In the genomic region with DNA sequence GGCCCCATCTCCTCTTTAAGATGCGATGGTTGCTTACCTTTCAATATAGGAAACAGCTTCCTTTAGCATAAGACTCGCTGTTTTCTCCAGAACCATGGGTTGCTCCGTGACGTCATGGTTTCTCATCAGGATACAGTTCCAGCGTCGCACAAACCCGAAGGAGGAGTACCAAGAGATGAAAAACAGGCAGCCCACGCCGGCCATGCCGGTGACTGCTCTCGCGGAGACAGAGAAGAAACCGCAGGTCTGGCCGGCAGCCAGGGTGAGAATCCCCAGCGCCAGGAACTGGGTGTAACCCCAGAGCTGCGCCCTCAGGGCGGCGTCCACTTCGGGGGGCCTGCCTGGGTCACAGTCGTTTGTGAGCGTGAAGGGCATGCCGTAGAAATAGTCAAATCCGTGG, we compare ENCODE assay signal across 30 cellular contexts.
"Had no signal": no experiment of that assay in that cellular context is flagged by ENCODE, and none has a peak within 500 bp of the region (broad histone marks: within the 10 kb centered on the region; RNA-seq: fewer than 3 reads in every experiment).

No MANE protein-coding gene starts in this region.

- H3K9me3 ChIP-seq: left ventricle myocardium inferior, neutrophil, ovary, prostate gland, suprapubic skin, thoracic aorta, tibial artery, upper lobe of right lung, uterus had no signal

- H3K4me3 ChIP-seq: hepatocyte, left ventricle myocardium inferior, lung, neural progenitor cell, ovary, prostate gland, skin epidermis, suprapubic skin, thoracic aorta, tibial artery, upper lobe of right lung, uterus had no signal

- H3K27me3 ChIP-seq: hepatocyte, neural progenitor cell, neutrophil, ovary, suprapubic skin, tibial artery, upper lobe of right lung, uterus had no signal

- H3K27ac ChIP-seq: hepatocyte, left ventricle myocardium inferior, neural progenitor cell, neutrophil, ovary, prostate gland, skin epidermis, suprapubic skin, thoracic aorta, tibial artery, upper lobe of right lung, uterus had no signal

- H3K79me2 ChIP-seq: hepatocyte had no signal

- H3K27me3 Mint-ChIP-seq: naive B cell; stimulated activated naive B cell treated with anti-CD40 and anti-IgM and Interleukin-4, amounts not matched to agents 10 μg/mL and 1 μg/mL and 100 μg/mL, for 72 hours; stimulated activated naive CD8-positive, alpha-beta T cell treated with anti-CD3 and anti-CD28 coated beads, Interleukin-15, Interleukin-2, amounts not matched to agents 100 ng/mL and 50 ng/mL, for 24 hours had no signal

- DNase-seq: islet precursor cell; left ventricle myocardium inferior; mesendoderm; naive B cell; natural killer cell; nephron progenitor cell; occipital lobe; ovary; retina; right cardiac atrium; stimulated activated CD4-positive, alpha-beta T cell treated with anti-CD3 and anti-CD28 coated beads, Interleukin-12 subunit alpha, Interleukin-12 subunit beta, amount 100 ng/mL, for 4 hours; stimulated activated CD4-positive, alpha-beta T cell treated with anti-CD3 and anti-CD28 coated beads, Interleukin-15, amount 100 ng/mL, for 24 hours; stimulated activated CD4-positive, alpha-beta T cell treated with anti-CD3 and anti-CD28 coated beads, Interleukin-2, amount 100 ng/mL, for 24 hours; stimulated activated CD4-positive, alpha-beta T cell treated with anti-CD3 and anti-CD28 coated beads, Interleukin-4, amount 100 ng/mL, for 1 hour; stimulated activated naive B cell treated with anti-CD40 and anti-IgM and Interleukin-4, amounts not matched to agents 10 μg/mL and 1 μg/mL and 100 μg/mL, for 72 hours; tibial artery; trophoblast cell; upper lobe of right lung; uterus had no signal

- H3K4me3 Mint-ChIP-seq: mesothelial cell of epicardium; naive B cell; natural killer cell; nephron progenitor cell; neural progenitor cell; stimulated activated naive B cell treated with anti-CD40 and anti-IgM and Interleukin-4, amounts not matched to agents 10 μg/mL and 1 μg/mL and 100 μg/mL, for 72 hours; stimulated activated naive CD8-positive, alpha-beta T cell treated with anti-CD3 and anti-CD28 coated beads, Interleukin-15, Interleukin-2, amounts not matched to agents 100 ng/mL and 50 ng/mL, for 24 hours had no signal

- H3K9ac ChIP-seq: neural progenitor cell had no signal

- H3K9me3 Mint-ChIP-seq: natural killer cell had no signal

- H3K4me1 Mint-ChIP-seq: naive B cell; natural killer cell; stimulated activated naive B cell treated with anti-CD40 and anti-IgM and Interleukin-4, amounts not matched to agents 10 μg/mL and 1 μg/mL and 100 μg/mL, for 72 hours had no signal

- ATAC-seq: natural killer cell; right cardiac atrium; sciatic nerve; stimulated activated naive B cell treated with anti-CD40 and anti-IgM and Interleukin-4, amounts not matched to agents 10 μg/mL and 1 μg/mL and 100 μg/mL, for 72 hours; upper lobe of right lung had no signal

- H2AFZ ChIP-seq: hepatocyte, neural progenitor cell had no signal

- H3K4me2 ChIP-seq: hepatocyte, neural progenitor cell had no signal

- H3K4me1 ChIP-seq: left ventricle myocardium inferior, prostate gland, suprapubic skin, tibial artery, upper lobe of right lung, uterus had no signal

- H3K27ac Mint-ChIP-seq: mesothelial cell of epicardium; natural killer cell; nephron progenitor cell; neural progenitor cell; stimulated activated naive B cell treated with anti-CD40 and anti-IgM and Interleukin-4, amounts not matched to agents 10 μg/mL and 1 μg/mL and 100 μg/mL, for 72 hours; stimulated activated naive CD8-positive, alpha-beta T cell treated with anti-CD3 and anti-CD28 coated beads, Interleukin-15, Interleukin-2, amounts not matched to agents 100 ng/mL and 50 ng/mL, for 24 hours had no signal

- H3K36me3 ChIP-seq: neural progenitor cell, ovary, prostate gland, uterus had no signal
